ENCODE assay signal across 27 cellular contexts in genomic region chr10:36424377-36424971, GRCh38.
"Had no signal": no experiment of that assay in that cellular context is flagged by ENCODE, and none has a peak within 500 bp of the region (broad histone marks: within the 10 kb centered on the region; RNA-seq: fewer than 3 reads in every experiment).

No MANE protein-coding gene starts in this region.

- H3K27ac ChIP-seq: ascending aorta, KMS-11, PC-9 had no signal

- H3K27me3 ChIP-seq: ascending aorta had no signal

- DNase-seq: activated CD4-positive, alpha-beta T cell treated with anti-CD3 and anti-CD28 coated beads, Interleukin-2, amount 10 ng/mL, durations not matched to agents 24 days and 14 days; activated CD4-positive, alpha-beta T cell treated with anti-CD3 and anti-CD28 coated beads, Interleukin-2, amount 50 U/mL, for 4 hours; activated CD8-positive, alpha-beta T cell treated with anti-CD3 and anti-CD28 coated beads for 36 hours; activated gamma-delta T cell; activated naive CD4-positive, alpha-beta T cell treated with Interleukin-2 at 50 U/mL for 16 hours; activated naive CD8-positive, alpha-beta T cell treated with anti-CD3 and anti-CD28 coated beads, Interleukin-2, amount 10 ng/mL, durations not matched to agents 7 days and 5 days; activated T-cell treated with anti-CD3 and anti-CD28 coated beads, Interleukin-2, amount 50 U/mL, for 24 hours; amygdala; MM.1S; MV-4-11; NCI-H1092; NCI-H146; NCI-H187; NCI-H2029 treated with DMSO at 0.1 percent for 48 hours; NCI-H2107; NCI-H2171; NCI-H510A; NCI-H526; NCI-H748 treated with DMSO at 0.1 percent for 48 hours; NK-92 treated with Interleukin-12 subunit alpha and Interleukin-12 subunit beta, amount 100 ng/mL, for 24 hours; PC-9; Right ventricle myocardium superior; T1000 had no signal

- H3K27ac Mint-ChIP-seq: activated CD4-positive, alpha-beta T cell treated with anti-CD3 and anti-CD28 coated beads, Interleukin-2, amount 10 ng/mL, durations not matched to agents 24 days and 14 days; activated CD8-positive, alpha-beta T cell treated with anti-CD3 and anti-CD28 coated beads for 36 hours; activated naive CD4-positive, alpha-beta T cell treated with anti-CD3 and anti-CD28 coated beads, Interleukin-2, amount 50 U/mL, for 24 hours; activated naive CD8-positive, alpha-beta T cell treated with anti-CD3 and anti-CD28 coated beads, Interleukin-2, amount 10 ng/mL, durations not matched to agents 7 days and 5 days; activated T-cell treated with anti-CD3 and anti-CD28 coated beads, Interleukin-2, amount 50 U/mL, for 24 hours; activated T-helper 2 cell treated with anti-CD3 and anti-CD28 coated beads, Interferon-gamma antibody, Interleukin-2, Interleukin-4, amounts not matched to agents 10 μg/mL and 5 μg/mL and 100 μg/mL, durations not matched to agents 14 hours and 24 hours and 36 hours had no signal

- H3K4me3 Mint-ChIP-seq: activated CD4-positive, alpha-beta T cell treated with anti-CD3 and anti-CD28 coated beads, Interleukin-2, amount 10 ng/mL, durations not matched to agents 24 days and 14 days; activated CD8-positive, alpha-beta T cell treated with anti-CD3 and anti-CD28 coated beads for 36 hours; activated naive CD4-positive, alpha-beta T cell treated with anti-CD3 and anti-CD28 coated beads, Interleukin-2, amount 50 U/mL, for 24 hours; activated naive CD8-positive, alpha-beta T cell treated with anti-CD3 and anti-CD28 coated beads, Interleukin-2, amount 10 ng/mL, durations not matched to agents 7 days and 5 days; activated T-cell treated with anti-CD3 and anti-CD28 coated beads, Interleukin-2, amount 50 U/mL, for 24 hours had no signal

- ATAC-seq: activated CD8-positive, alpha-beta T cell treated with anti-CD3 and anti-CD28 coated beads for 36 hours had no signal

- H3K36me3 Mint-ChIP-seq: activated naive CD4-positive, alpha-beta T cell treated with anti-CD3 and anti-CD28 coated beads, Interleukin-2, amount 50 U/mL, for 24 hours; activated naive CD8-positive, alpha-beta T cell treated with anti-CD3 and anti-CD28 coated beads, Interleukin-2, amount 10 ng/mL, durations not matched to agents 7 days and 5 days had no signal

- H3K4me1 ChIP-seq: ascending aorta had no signal

- H3K36me3 ChIP-seq: ascending aorta had no signal

- H3K4me3 ChIP-seq: ascending aorta, PC-9 had no signal

- H3K27me3 Mint-ChIP-seq: activated CD4-positive, alpha-beta T cell treated with anti-CD3 and anti-CD28 coated beads, Interleukin-2, amount 10 ng/mL, durations not matched to agents 24 days and 14 days; activated CD8-positive, alpha-beta T cell treated with anti-CD3 and anti-CD28 coated beads for 36 hours; activated naive CD4-positive, alpha-beta T cell treated with anti-CD3 and anti-CD28 coated beads, Interleukin-2, amount 50 U/mL, for 24 hours; activated naive CD8-positive, alpha-beta T cell treated with anti-CD3 and anti-CD28 coated beads, Interleukin-2, amount 10 ng/mL, durations not matched to agents 7 days and 5 days; activated T-cell treated with anti-CD3 and anti-CD28 coated beads, Interleukin-2, amount 50 U/mL, for 24 hours had no signal

- H3K4me1 Mint-ChIP-seq: activated CD4-positive, alpha-beta T cell treated with anti-CD3 and anti-CD28 coated beads, Interleukin-2, amount 10 ng/mL, durations not matched to agents 24 days and 14 days; activated naive CD4-positive, alpha-beta T cell treated with anti-CD3 and anti-CD28 coated beads, Interleukin-2, amount 50 U/mL, for 24 hours; activated naive CD8-positive, alpha-beta T cell treated with anti-CD3 and anti-CD28 coated beads, Interleukin-2, amount 10 ng/mL, durations not matched to agents 7 days and 5 days had no signal

- H3K9me3 ChIP-seq: ascending aorta had no signal
